1 cellular context compared by ENCODE assay signal in the genomic region with DNA sequence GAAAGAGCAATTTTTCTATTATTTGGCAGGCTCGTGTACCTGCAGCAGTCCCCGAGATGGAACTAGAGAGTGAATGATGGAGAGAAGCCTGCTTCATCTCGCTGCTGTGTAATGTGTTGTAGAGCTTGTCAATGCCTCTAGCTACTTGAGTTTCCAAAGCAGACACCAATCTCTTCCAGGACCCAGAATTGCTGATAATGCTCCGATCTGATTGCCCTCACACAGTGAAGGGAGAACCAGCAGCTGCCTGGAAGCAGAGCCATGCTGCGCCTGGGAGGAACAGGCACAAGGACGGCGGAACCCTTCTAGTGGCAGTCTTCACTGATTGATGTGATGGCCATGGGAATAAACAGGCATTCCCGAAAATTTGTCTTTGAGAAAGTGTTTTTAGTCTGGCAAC.
TF ChIP-seq lines count a peak whose summit lies in the region.

No MANE protein-coding gene starts in this region.

TF ChIP-seq in GM23338, 12 proteins besides CTCF, POLR2A, EP300 and RAD21 (continued from another document):
- TF ChIP-seq, protein P1, sequence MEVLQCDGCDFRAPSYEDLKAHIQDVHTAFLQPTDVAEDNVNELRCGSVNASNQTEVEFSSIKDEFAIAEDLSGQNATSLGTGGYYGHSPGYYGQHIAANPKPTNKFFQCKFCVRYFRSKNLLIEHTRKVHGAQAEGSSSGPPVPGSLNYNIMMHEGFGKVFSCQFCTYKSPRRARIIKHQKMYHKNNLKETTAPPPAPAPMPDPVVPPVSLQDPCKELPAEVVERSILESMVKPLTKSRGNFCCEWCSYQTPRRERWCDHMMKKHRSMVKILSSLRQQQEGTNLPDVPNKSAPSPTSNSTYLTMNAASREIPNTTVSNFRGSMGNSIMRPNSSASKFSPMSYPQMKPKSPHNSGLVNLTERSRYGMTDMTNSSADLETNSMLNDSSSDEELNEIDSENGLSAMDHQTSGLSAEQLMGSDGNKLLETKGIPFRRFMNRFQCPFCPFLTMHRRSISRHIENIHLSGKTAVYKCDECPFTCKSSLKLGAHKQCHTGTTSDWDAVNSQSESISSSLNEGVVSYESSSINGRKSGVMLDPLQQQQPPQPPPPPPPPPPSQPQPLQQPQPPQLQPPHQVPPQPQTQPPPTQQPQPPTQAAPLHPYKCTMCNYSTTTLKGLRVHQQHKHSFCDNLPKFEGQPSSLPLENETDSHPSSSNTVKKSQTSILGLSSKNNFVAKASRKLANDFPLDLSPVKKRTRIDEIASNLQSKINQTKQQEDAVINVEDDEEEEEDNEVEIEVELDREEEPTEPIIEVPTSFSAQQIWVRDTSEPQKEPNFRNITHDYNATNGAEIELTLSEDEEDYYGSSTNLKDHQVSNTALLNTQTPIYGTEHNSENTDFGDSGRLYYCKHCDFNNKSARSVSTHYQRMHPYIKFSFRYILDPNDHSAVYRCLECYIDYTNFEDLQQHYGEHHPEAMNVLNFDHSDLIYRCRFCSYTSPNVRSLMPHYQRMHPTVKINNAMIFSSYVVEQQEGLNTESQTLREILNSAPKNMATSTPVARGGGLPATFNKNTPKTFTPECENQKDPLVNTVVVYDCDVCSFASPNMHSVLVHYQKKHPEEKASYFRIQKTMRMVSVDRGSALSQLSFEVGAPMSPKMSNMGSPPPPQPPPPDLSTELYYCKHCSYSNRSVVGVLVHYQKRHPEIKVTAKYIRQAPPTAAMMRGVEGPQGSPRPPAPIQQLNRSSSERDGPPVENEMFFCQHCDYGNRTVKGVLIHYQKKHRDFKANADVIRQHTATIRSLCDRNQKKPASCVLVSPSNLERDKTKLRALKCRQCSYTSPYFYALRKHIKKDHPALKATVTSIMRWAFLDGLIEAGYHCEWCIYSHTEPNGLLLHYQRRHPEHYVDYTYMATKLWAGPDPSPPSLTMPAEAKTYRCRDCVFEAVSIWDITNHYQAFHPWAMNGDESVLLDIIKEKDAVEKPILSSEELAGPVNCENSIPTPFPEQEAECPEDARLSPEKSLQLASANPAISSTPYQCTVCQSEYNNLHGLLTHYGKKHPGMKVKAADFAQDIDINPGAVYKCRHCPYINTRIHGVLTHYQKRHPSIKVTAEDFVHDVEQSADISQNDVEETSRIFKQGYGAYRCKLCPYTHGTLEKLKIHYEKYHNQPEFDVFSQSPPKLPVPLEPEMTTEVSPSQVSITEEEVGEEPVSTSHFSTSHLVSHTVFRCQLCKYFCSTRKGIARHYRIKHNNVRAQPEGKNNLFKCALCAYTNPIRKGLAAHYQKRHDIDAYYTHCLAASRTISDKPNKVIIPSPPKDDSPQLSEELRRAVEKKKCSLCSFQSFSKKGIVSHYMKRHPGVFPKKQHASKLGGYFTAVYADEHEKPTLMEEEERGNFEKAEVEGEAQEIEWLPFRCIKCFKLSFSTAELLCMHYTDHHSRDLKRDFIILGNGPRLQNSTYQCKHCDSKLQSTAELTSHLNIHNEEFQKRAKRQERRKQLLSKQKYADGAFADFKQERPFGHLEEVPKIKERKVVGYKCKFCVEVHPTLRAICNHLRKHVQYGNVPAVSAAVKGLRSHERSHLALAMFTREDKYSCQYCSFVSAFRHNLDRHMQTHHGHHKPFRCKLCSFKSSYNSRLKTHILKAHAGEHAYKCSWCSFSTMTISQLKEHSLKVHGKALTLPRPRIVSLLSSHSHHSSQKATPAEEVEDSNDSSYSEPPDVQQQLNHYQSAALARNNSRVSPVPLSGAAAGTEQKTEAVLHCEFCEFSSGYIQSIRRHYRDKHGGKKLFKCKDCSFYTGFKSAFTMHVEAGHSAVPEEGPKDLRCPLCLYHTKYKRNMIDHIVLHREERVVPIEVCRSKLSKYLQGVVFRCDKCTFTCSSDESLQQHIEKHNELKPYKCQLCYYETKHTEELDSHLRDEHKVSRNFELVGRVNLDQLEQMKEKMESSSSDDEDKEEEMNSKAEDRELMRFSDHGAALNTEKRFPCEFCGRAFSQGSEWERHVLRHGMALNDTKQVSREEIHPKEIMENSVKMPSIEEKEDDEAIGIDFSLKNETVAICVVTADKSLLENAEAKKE (CRISPR knock-in tag; IDR thresholded peaks at IDR 0.05) = no peak
- TF ChIP-seq POLR2AphosphoS5 (IDR thresholded peaks at IDR 0.05; ENCODE audit: low read depth) = no peak
- no peak for TF ChIP-seq EZH2phosphoT487 (IDR thresholded peaks at IDR 0.05; ENCODE audit: unreplicated experiment)
